18 cellular contexts compared by ENCODE assay signal in genomic region chr11:2417856-2418705, GRCh38. TPM values are rescaled to one million over a fixed set of nuclear protein-coding genes. Genes with fewer than 3 reads are reported as not detected.
A peak's percentile ranks its signal among the peaks of the same experiment; 100 is the strongest.
DNase-seq lines count a peak whose midpoint lies in the region; ATAC-seq, FAIRE-seq and TF ChIP-seq lines count a peak whose summit lies in the region.
"Had no signal": no experiment of that assay in that cellular context is flagged by ENCODE, and none has a peak within 500 bp of the region (broad histone marks: within the 10 kb centered on the region; RNA-seq: fewer than 3 reads in every experiment).

No MANE protein-coding gene starts in this region.

- H3K4me2 ChIP-seq in BLaER1 = peak overlapping the region; percentile 50; the same call in 1 of the 2 replicates
- no peak overlapping the region for H3K4me2 ChIP-seq in H1 (ENCODE audit: insufficient read depth in 1 of 2, low read depth in 2 of 2, low read length in 2 of 2)

- DNase-seq in Right ventricle myocardium inferior (ENCODE audit: missing footprints) = peak; percentile 50
- no peak for DNase-seq in left ventricle myocardium inferior
- no peak for DNase-seq in H1 (ENCODE audit: low read depth in 1 of 2, low spot score in 2 of 2)
- DNase-seq in MV-4-11 (lab: John Stamatoyannopoulos, UW) = no peak
- DNase-seq: AML-193; C1 segment of cervical spinal cord; CD4-positive, alpha-beta T cell; DMS79; H7 had no signal

- no peak overlapping the region for H3K14ac ChIP-seq in H1 (ENCODE audit: insufficient read length)

- H3K4me3 Mint-ChIP-seq in nephron = no peak overlapping the region
- H3K4me3 Mint-ChIP-seq: CD4-positive, alpha-beta T cell had no signal

- H2BK15ac ChIP-seq in H1 (ENCODE audit: low read length) = no peak overlapping the region

- H3K36me3 ChIP-seq in left ventricle myocardium inferior (no peaks in the 10 kb centered on the region), BLaER1 (no peaks in the 10 kb centered on the region), H1 (ENCODE audit: control insufficient read depth in 2 of 4, insufficient read depth in 4 of 4, low read length in 3 of 4) (no peaks in the 10 kb centered on the region)

- H3K27ac ChIP-seq in left ventricle myocardium inferior (replicated peaks) (no peak overlapping the region), BLaER1 (no peak overlapping the region), H1 (ENCODE audit: low read depth, low read length) (no peak overlapping the region)
- H3K27ac ChIP-seq: 22Rv1, GM23248 had no signal

- POLR2A ChIA-PET in H1 (lab: Charles Lee; ENCODE audit: partially characterized antibody) = interaction anchor here (0.8 to 4.3 kb wide), 3 partner anchors 13 to 41 kb away, joined by 3 to 17 read pairs (median 3); partner anchors contain the start of genes CD81 and TSSC4

- no peak overlapping the region for H2AK5ac ChIP-seq in H1 (ENCODE audit: low read depth, low read length)

- no peak overlapping the region for H2BK12ac ChIP-seq in H1 (ENCODE audit: low read depth, low read length)

- ATAC-seq in Right ventricle myocardium inferior = no peak
- no peak for ATAC-seq in HG02610 (IDR thresholded peaks at IDR 0.05; ENCODE audit: unreplicated experiment)
- ATAC-seq: GM12878 had no signal

- CTCF ChIA-PET in H1 (lab: Charles Lee; ENCODE audit: partially characterized antibody) = interaction anchor here (0.5 to 11.5 kb wide), 19 partner anchors 14 to 1677 kb away, joined by 3 to 359 read pairs (median 5); partner anchors contain the start of genes C11orf21, CD81, TSPAN32 and TSSC4

- no peak overlapping the region for H2BK120ac ChIP-seq in H1 (replicated peaks; ENCODE audit: low read depth, low read length)

- H3K4me1 Mint-ChIP-seq in nephron = no peaks in the 10 kb centered on the region

- 91% methylated on average over 26 of the region's 31 CpGs; no CpG with 5 or more reads in 1 of the 2 experiments for WGBS in H1 (ENCODE audit: extremely low coverage in 1 of 2, insufficient coverage in 1 of 2, insufficient read length in 1 of 2, insufficient replicate concordance in 2 of 2, low coverage in 1 of 2, low lambda C conversion rate in 2 of 2, missing lambda C conversion rate in 1 of 2), 2 experiments

- H3K27me3 ChIP-seq in left ventricle myocardium inferior (ENCODE audit: low read depth) (peaks cover 22% of the 10 kb centered on the region), BLaER1 (no peaks in the 10 kb centered on the region), H1 (replicated peaks in 1 of 4; ENCODE audit: control insufficient read depth in 3 of 4, extremely low read depth in 1 of 4, insufficient read depth in 3 of 4, low read length in 3 of 4) (peaks cover 0 to 3% (median 0%) of the 10 kb centered on the region in 4 experiments; a peak in 2 of 7 replicates)

- H3K27ac Mint-ChIP-seq in nephron = peak overlapping the region in 2 of 3 experiments; percentile 80 to 83
- H3K27ac Mint-ChIP-seq: CD4-positive, alpha-beta T cell had no signal

- H3K23ac ChIP-seq in H1 (ENCODE audit: insufficient read length) = no peak overlapping the region

- H4K20me1 ChIP-seq in BLaER1 (no peaks in the 10 kb centered on the region), H1 (replicated peaks in 1 of 2; ENCODE audit: control insufficient read depth in 1 of 2, insufficient read depth in 2 of 2, low read length in 2 of 2) (no peaks in the 10 kb centered on the region)

- H3K9me3 Mint-ChIP-seq in nephron = no peaks in the 10 kb centered on the region
- H3K9me3 Mint-ChIP-seq: CD4-positive, alpha-beta T cell had no signal

- H3K9ac ChIP-seq in BLaER1 (no peak overlapping the region), H1 (replicated peaks in 1 of 4; ENCODE audit: extremely low read depth in 1 of 4, low read depth in 3 of 4, low read length in 3 of 4) (no peak overlapping the region)
- H3K9ac ChIP-seq: GM23248 had no signal

- no peak overlapping the region for H4K91ac ChIP-seq in H1 (replicated peaks; ENCODE audit: insufficient read length, low read length)

- H3K79me1 ChIP-seq in H1 (ENCODE audit: low read depth, low read length) = no peaks in the 10 kb centered on the region

- TF ChIP-seq CTCF in left ventricle myocardium inferior (IDR thresholded peaks at IDR 0.05; ENCODE audit: borderline replicate concordance) = no peak
- no peak for TF ChIP-seq CTCF in H1 (IDR thresholded peaks at IDR 0.05; ENCODE audit: control extremely low read depth in 1 of 3, insufficient read depth in 1 of 3, low read depth in 1 of 3, low read length in 3 of 3)
- TF ChIP-seq CTCF in nephron (IDR thresholded peaks at IDR 0.05; ENCODE audit: unreplicated experiment in 3 of 3) = no peak

- FAIRE-seq in H1 (lab: Jason Lieb, UNC) = no peak
- FAIRE-seq: GM12878, GM18507 had no signal

- no peak overlapping the region for H2BK20ac ChIP-seq in H1 (ENCODE audit: low read length)

- no peak overlapping the region for H4K5ac ChIP-seq in H1 (ENCODE audit: insufficient read length, low read depth, low read length)

- H3K4me1 ChIP-seq in left ventricle myocardium inferior (peaks cover 13% of the 10 kb centered on the region), BLaER1 (peaks cover 49% of the 10 kb centered on the region), H1 (replicated peaks in 1 of 4; ENCODE audit: control insufficient read depth in 3 of 4, insufficient read depth in 4 of 4, low read length in 3 of 4) (peaks cover 0 to 5% (median under 1%) of the 10 kb centered on the region in 4 experiments; a peak in 2 of 7 replicates)

- H3K56ac ChIP-seq in H1 (replicated peaks; ENCODE audit: insufficient read length, low read depth, low read length) = no peak overlapping the region

- H3K4me3 ChIP-seq in left ventricle myocardium inferior (no peak overlapping the region), BLaER1 (no peak overlapping the region), H1 (ENCODE audit: extremely low read depth in 1 of 4, insufficient read depth in 2 of 4, low read depth in 3 of 4, low read length in 4 of 4) (no peak overlapping the region)
- H3K4me3 ChIP-seq: GM12878, GM23248 had no signal

- H4K8ac ChIP-seq in H1 (ENCODE audit: extremely low read depth, insufficient read depth, low read length) = peak overlapping the region; percentile 57; the same call in 1 of the 2 replicates

- no peaks in the 10 kb centered on the region for H3K36me3 Mint-ChIP-seq in nephron (ENCODE audit: low read depth)

- no peak for TF ChIP-seq POLR2A in H1 (IDR thresholded peaks at IDR 0.05; ENCODE audit: control extremely low read depth in 1 of 2, low read depth in 2 of 2, low read length in 2 of 2)

- no peaks in the 10 kb centered on the region for H3K27me3 Mint-ChIP-seq in nephron (ENCODE audit: low read depth)
- H3K27me3 Mint-ChIP-seq: CD4-positive, alpha-beta T cell had no signal

- no peaks in the 10 kb centered on the region for H3K79me2 ChIP-seq in H1 (ENCODE audit: control insufficient read depth in 1 of 2, insufficient read depth in 2 of 2, low read length in 2 of 2)

- no peaks in the 10 kb centered on the region for H3K23me2 ChIP-seq in H1 (ENCODE audit: low read depth, low read length)

- no peak overlapping the region for H2BK5ac ChIP-seq in H1 (ENCODE audit: low read depth, low read length)

- intact Hi-C loops in Right ventricle myocardium inferior (cut with DNase I) (no loop called here), left ventricle myocardium inferior (cut with micrococcal nuclease) (loop anchor here (10.0 kb wide), 1 partner anchor 223 kb away; no protein-coding TSS in a partner anchor)

- TF ChIP-seq RAD21 in H1 (IDR thresholded peaks at IDR 0.05 in 1 of 2, conservative IDR thresholded peaks at IDR 0.05 in 1 of 2; ENCODE audit: low read depth in 2 of 2, low read length in 2 of 2) = no peak

- H3K9me3 ChIP-seq in left ventricle myocardium inferior (replicated peaks) (no peaks in the 10 kb centered on the region), BLaER1 (no peaks in the 10 kb centered on the region), H1 (ENCODE audit: insufficient read depth in 2 of 2, low read depth in 1 of 2, low read length in 1 of 2) (no peaks in the 10 kb centered on the region)

- no peak overlapping the region for H2AFZ ChIP-seq in H1 (ENCODE audit: low read length)
- H2AFZ ChIP-seq: GM23248 had no signal

- H3K18ac ChIP-seq in H1 (ENCODE audit: extremely low read depth, low read length) = no peak overlapping the region

- TF ChIP-seq EP300 in H1 (IDR thresholded peaks at IDR 0.05; ENCODE audit: borderline replicate concordance in 1 of 2, low read depth in 2 of 2, low read length in 2 of 2) = no peak

- H3K4ac ChIP-seq in H1 (replicated peaks; ENCODE audit: insufficient read length, low read depth, low read length) = no peak overlapping the region

RNA-seq across cellular contexts. Expression of gene TSSC4, which starts 17.5 kb away (rescaled TPM):
- total RNA-seq in Right ventricle myocardium inferior = 31.4 TPM
- total RNA-seq in left ventricle myocardium inferior = 31.7 TPM
- total RNA-seq in H1 (2021; fragmentation: NEBNext Ultra II Directional; extraction: Animal tissue kit (Norgen Biotek cat#: 25700)) = 39.3 and 44.3 TPM in 2 replicates
- 34.0 and 49.6 TPM in 2 replicates for polyA plus RNA-seq in H1 (2011; rRNA removed)
- 36.2 TPM for polyA plus RNA-seq in H1 (2011; cell fraction: cytosol; rRNA removed)
- 40.4 TPM for polyA plus RNA-seq in H1 (2011; cell fraction: nucleus; rRNA removed)
- polyA plus RNA-seq in H1 (2012, experiment 1 of 2) = 25.9 to 42.8 TPM (median 40.6 TPM) in 4 replicates
- polyA plus RNA-seq in H1 (2012, experiment 2 of 2) = 24.6 TPM
- 53.6 TPM for polyA plus RNA-seq in H1 (2013, experiment 1 of 2)
- 49.6 TPM for polyA plus RNA-seq in H1 (2013, experiment 2 of 2)
- 16.0 and 16.2 TPM in 2 replicates for polyA minus RNA-seq in H1 (2011; rRNA and poly(A)+ RNA removed)
- 19.6 TPM for polyA minus RNA-seq in H1 (2011; cell fraction: cytosol; rRNA and poly(A)+ RNA removed)
- polyA minus RNA-seq in H1 (2011; cell fraction: nucleus; rRNA and poly(A)+ RNA removed) = 38.7 TPM

RNA-seq across cellular contexts. Expression of gene TRPM5, which starts 26.2 kb away (rescaled TPM):
- total RNA-seq in Right ventricle myocardium inferior (not detected), left ventricle myocardium inferior (not detected)
- total RNA-seq in H1 (2021; fragmentation: NEBNext Ultra II Directional; extraction: Animal tissue kit (Norgen Biotek cat#: 25700)) = 0.11 TPM in 1 of 2 replicates, not detected in the other
- polyA plus RNA-seq in H1 (2011; rRNA removed) = 0.02 and 0.05 TPM in 2 replicates
- polyA plus RNA-seq in H1 (2011; cell fraction: cytosol; rRNA removed) = 0.04 TPM
- polyA plus RNA-seq in H1 (2011; cell fraction: nucleus; rRNA removed) = 0.24 TPM
- polyA plus RNA-seq in H1 (2012, experiment 1 of 2) = 0.04 TPM in 1 of 4 replicates, not detected in the others
- not detected for polyA plus RNA-seq in H1 (2012, experiment 2 of 2)
- polyA plus RNA-seq in H1 (2013, experiment 1 of 2) = 0.02 TPM
- 0.02 TPM for polyA plus RNA-seq in H1 (2013, experiment 2 of 2)
- not detected in 2 replicates for polyA minus RNA-seq in H1 (2011; rRNA and poly(A)+ RNA removed)
- polyA minus RNA-seq in H1 (2011; cell fraction: cytosol; rRNA and poly(A)+ RNA removed) = not detected
- not detected for polyA minus RNA-seq in H1 (2011; cell fraction: nucleus; rRNA and poly(A)+ RNA removed)
- total RNA-seq: G401, GM12878, GM23248, H7 had no signal
- polyA plus RNA-seq: GM12878, GM23248 had no signal

RNA-seq across cellular contexts. Expression of gene KCNQ1, which starts 26.7 kb away (rescaled TPM):
- total RNA-seq in Right ventricle myocardium inferior (40.0 TPM), left ventricle myocardium inferior (41.8 TPM)
- total RNA-seq in H1 (2021; fragmentation: NEBNext Ultra II Directional; extraction: Animal tissue kit (Norgen Biotek cat#: 25700)) = 2.0 and 2.4 TPM in 2 replicates
- polyA plus RNA-seq in H1 (2011; rRNA removed) = 1.9 and 2.4 TPM in 2 replicates
- polyA plus RNA-seq in H1 (2011; cell fraction: cytosol; rRNA removed) = 1.4 TPM
- 2.3 TPM for polyA plus RNA-seq in H1 (2011; cell fraction: nucleus; rRNA removed)
- polyA plus RNA-seq in H1 (2012, experiment 1 of 2) = 1.4 to 2.5 TPM (median 2.0 TPM) in 4 replicates
- polyA plus RNA-seq in H1 (2012, experiment 2 of 2) = 2.2 TPM
- polyA plus RNA-seq in H1 (2013, experiment 1 of 2) = 2.0 TPM
- 2.0 TPM for polyA plus RNA-seq in H1 (2013, experiment 2 of 2)
- polyA minus RNA-seq in H1 (2011; rRNA and poly(A)+ RNA removed) = 1.3 and 2.8 TPM in 2 replicates
- polyA minus RNA-seq in H1 (2011; cell fraction: cytosol; rRNA and poly(A)+ RNA removed) = 1.8 TPM
- 6.1 TPM for polyA minus RNA-seq in H1 (2011; cell fraction: nucleus; rRNA and poly(A)+ RNA removed)
- total RNA-seq: GM23248, HT1080 had no signal
- polyA plus RNA-seq: GM23248 had no signal

RNA-seq across cellular contexts. Expression of gene CD81, which starts 41.0 kb away (rescaled TPM):
- total RNA-seq in Right ventricle myocardium inferior (531 TPM), left ventricle myocardium inferior (412 TPM)
- total RNA-seq in H1 (2021; fragmentation: NEBNext Ultra II Directional; extraction: Animal tissue kit (Norgen Biotek cat#: 25700)) = 238 and 240 TPM in 2 replicates
- 309 and 386 TPM in 2 replicates for polyA plus RNA-seq in H1 (2011; rRNA removed)
- 189 TPM for polyA plus RNA-seq in H1 (2011; cell fraction: cytosol; rRNA removed)
- polyA plus RNA-seq in H1 (2011; cell fraction: nucleus; rRNA removed) = 205 TPM
- polyA plus RNA-seq in H1 (2012, experiment 1 of 2) = 237 to 356 TPM (median 324 TPM) in 4 replicates
- 408 TPM for polyA plus RNA-seq in H1 (2012, experiment 2 of 2)
- 299 TPM for polyA plus RNA-seq in H1 (2013, experiment 1 of 2)
- 331 TPM for polyA plus RNA-seq in H1 (2013, experiment 2 of 2)
- 242 and 320 TPM in 2 replicates for polyA minus RNA-seq in H1 (2011; rRNA and poly(A)+ RNA removed)
- 169 TPM for polyA minus RNA-seq in H1 (2011; cell fraction: cytosol; rRNA and poly(A)+ RNA removed)
- polyA minus RNA-seq in H1 (2011; cell fraction: nucleus; rRNA and poly(A)+ RNA removed) = 74.6 TPM

Comparison
In these comparisons a context has a peak if more than half of its experiments do, and no peak if none do; other contexts are left out.
1. RNA of gene KCNQ1, which starts 26.7 kb away (total RNA-seq): 41.8 TPM in left ventricle myocardium inferior (single experiment) and 40.0 TPM in Right ventricle myocardium inferior (single experiment); 2.0 to 2.4 TPM in H1; every median in the first group is over 10 times any median in the second.